29 cellular contexts compared by ENCODE assay signal in genomic region chr2:108119026-108119425, GRCh38.
"Had no signal": no experiment of that assay in that cellular context is flagged by ENCODE, and none has a peak within 500 bp of the region (broad histone marks: within the 10 kb centered on the region; RNA-seq: fewer than 3 reads in every experiment).

No MANE protein-coding gene starts in this region.

- H3K4me3 ChIP-seq: dorsolateral prefrontal cortex, gastrocnemius medialis, heart left ventricle, hepatocyte, left lung, ovary, psoas muscle, testis, tibial artery, upper lobe of left lung, vagina had no signal

- H3K4me1 Mint-ChIP-seq: natural killer cell; stimulated activated effector memory CD8-positive, alpha-beta T cell treated with anti-CD3 and anti-CD28 coated beads, Interleukin-12 subunit alpha, Interleukin-12 subunit beta, amount 100 ng/mL, for 72 hours had no signal

- ATAC-seq: esophagus mucosa; gastrocnemius medialis; heart left ventricle; left cardiac atrium; left lung; natural killer cell; psoas muscle; sciatic nerve; stimulated activated effector memory CD8-positive, alpha-beta T cell treated with anti-CD3 and anti-CD28 coated beads, Interleukin-12 subunit alpha, Interleukin-12 subunit beta, amount 100 ng/mL, for 72 hours; stimulated activated naive CD8-positive, alpha-beta T cell treated with anti-CD3 and anti-CD28 coated beads, Interleukin-15, Interleukin-2, amounts not matched to agents 100 U/mL and 50 U/mL, for 24 hours had no signal

- FAIRE-seq: colon, kidney had no signal

- H3K79me2 ChIP-seq: hepatocyte had no signal

- H3K27ac ChIP-seq: dorsolateral prefrontal cortex, epithelial cell of prostate, gastrocnemius medialis, heart left ventricle, hepatocyte, left lung, ovary, psoas muscle, testis, tibial artery, upper lobe of left lung, vagina had no signal

- H3K9me3 ChIP-seq: gastrocnemius medialis, heart left ventricle, left lung, ovary, psoas muscle, testis, tibial artery, upper lobe of left lung, vagina had no signal

- H3K4me2 ChIP-seq: hepatocyte had no signal

- H3K36me3 ChIP-seq: gastrocnemius medialis, heart left ventricle, left lung, ovary, tibial artery, upper lobe of left lung, vagina had no signal

- H3K27ac Mint-ChIP-seq: natural killer cell; stimulated activated effector memory CD8-positive, alpha-beta T cell treated with anti-CD3 and anti-CD28 coated beads, Interleukin-12 subunit alpha, Interleukin-12 subunit beta, amount 100 ng/mL, for 72 hours had no signal

- H3K4me3 Mint-ChIP-seq: natural killer cell; stimulated activated effector memory CD8-positive, alpha-beta T cell treated with anti-CD3 and anti-CD28 coated beads, Interleukin-12 subunit alpha, Interleukin-12 subunit beta, amount 100 ng/mL, for 72 hours had no signal

- H3K4me1 ChIP-seq: gastrocnemius medialis, heart left ventricle, left lung, psoas muscle, testis, tibial artery, upper lobe of left lung, vagina had no signal

- H2AFZ ChIP-seq: hepatocyte had no signal

- H3K27me3 ChIP-seq: gastrocnemius medialis, hepatocyte, left lung, ovary, testis, tibial artery, upper lobe of left lung, vagina had no signal

- H3K36me3 Mint-ChIP-seq: natural killer cell; stimulated activated effector memory CD8-positive, alpha-beta T cell treated with anti-CD3 and anti-CD28 coated beads, Interleukin-12 subunit alpha, Interleukin-12 subunit beta, amount 100 ng/mL, for 72 hours had no signal

- DNase-seq: dorsolateral prefrontal cortex; effector CD4-positive, alpha-beta T cell; foreskin fibroblast; gastrocnemius medialis; heart left ventricle; kidney; left cardiac atrium; left lung; mesenchymal stem cell; midbrain; natural killer cell; occipital lobe; ovary; posterior cingulate gyrus; psoas muscle; stimulated activated CD4-positive, alpha-beta T cell treated with anti-CD3 and anti-CD28 coated beads, Interleukin-2, amount 100 ng/mL, for 24 hours; stimulated activated CD4-positive, alpha-beta T cell treated with anti-CD3 and anti-CD28 coated beads, Interleukin-4, amount 100 ng/mL, for 24 hours; stimulated activated naive CD8-positive, alpha-beta T cell treated with anti-CD3 and anti-CD28 coated beads, Interleukin-15, Interleukin-2, amounts not matched to agents 100 U/mL and 50 U/mL, for 24 hours; substantia nigra; testis; tibial artery; upper lobe of left lung had no signal
